In genomic region chr18:26487437-26487836, GRCh38 we compare ENCODE assay signal across 12 cellular contexts.
DNase-seq lines count a peak whose midpoint lies in the region; ATAC-seq, FAIRE-seq and TF ChIP-seq lines count a peak whose summit lies in the region.
"Had no signal": no experiment of that assay in that cellular context is flagged by ENCODE, and none has a peak within 500 bp of the region (broad histone marks: within the 10 kb centered on the region; RNA-seq: fewer than 3 reads in every experiment).

No MANE protein-coding gene starts in this region.

- H3K27ac ChIP-seq in left lung (no peak overlapping the region), testis (no peak overlapping the region), dorsolateral prefrontal cortex (no peak overlapping the region)
- H3K27ac ChIP-seq: left ventricle myocardium inferior had no signal

- ATAC-seq in GM18519 (IDR thresholded peaks at IDR 0.05; ENCODE audit: low FRiP score, unreplicated experiment) (peak; percentile 69), GM21737 (IDR thresholded peaks at IDR 0.05; ENCODE audit: unreplicated experiment) (peak; percentile 84), left lung (peak; percentile 34)

- TF ChIP-seq POLR2A in H54 (IDR thresholded peaks at IDR 0.05; ENCODE audit: low read depth, low read length) (no peak), testis (IDR thresholded peaks at IDR 0.05) (no peak)

- H3K4me3 ChIP-seq in left lung (no peak overlapping the region), testis (no peak overlapping the region), dorsolateral prefrontal cortex (no peak overlapping the region)
- H3K4me3 ChIP-seq: left ventricle myocardium inferior, MG63 had no signal

- no peak for FAIRE-seq in D721Med (lab: Jason Lieb, UNC)
- no peak for FAIRE-seq in H54 (lab: Jason Lieb, UNC)
- FAIRE-seq: TTC549 had no signal

- H3K27me3 ChIP-seq in left lung (no peaks in the 10 kb centered on the region), testis (no peaks in the 10 kb centered on the region), dorsolateral prefrontal cortex (no peaks in the 10 kb centered on the region)
- H3K27me3 ChIP-seq: MG63 had no signal

- H3K4me1 ChIP-seq in left lung: no peaks in the 10 kb centered on the region
- no peaks in the 10 kb centered on the region for H3K4me1 ChIP-seq in testis
- H3K4me1 ChIP-seq: left ventricle myocardium inferior had no signal

- no peaks in the 10 kb centered on the region for H3K9me3 ChIP-seq in left lung
- H3K9me3 ChIP-seq in testis: no peaks in the 10 kb centered on the region
- H3K9me3 ChIP-seq: left ventricle myocardium inferior, MG63 had no signal

- TF ChIP-seq CTCF in left lung (IDR thresholded peaks at IDR 0.05) (no peak), D721Med (IDR thresholded peaks at IDR 0.05; ENCODE audit: insufficient read depth, missing control alignments) (no peak), testis (IDR thresholded peaks at IDR 0.05) (no peak), dorsolateral prefrontal cortex (IDR thresholded peaks at IDR 0.05 in 54 of 56, conservative IDR thresholded peaks at IDR 0.05 in 2 of 56; ENCODE audit: low read depth in 1 of 56, partially characterized antibody in 56 of 56) (no peak)

- intact Hi-C loops in left lung (cut with DNase I) (no loop called here), testis (cut with DNase I; ENCODE audit: low total_unique reads) (no loop called here), dorsolateral prefrontal cortex (cut with DNase I) (no loop called here)

- 86 to 91% methylated on average over 7 of the region's 7 CpGs for WGBS in testis, 2 donors

- peak; percentile 75 for DNase-seq in HT-29 (ENCODE audit: low spot score)
- DNase-seq in left lung: no peak
- no peak for DNase-seq in D721Med (ENCODE audit: insufficient read length, low spot score)
- DNase-seq in H54 (ENCODE audit: insufficient read length, low spot score): no peak
- DNase-seq in testis: no peak
- DNase-seq in dorsolateral prefrontal cortex: no peak
- DNase-seq: cerebellar nuclear complex, left ventricle myocardium inferior, MG63 had no signal

- H3K36me3 ChIP-seq in left lung: no peaks in the 10 kb centered on the region
- H3K36me3 ChIP-seq in testis (ENCODE audit: low read depth, missing control alignments): no peaks in the 10 kb centered on the region
- H3K36me3 ChIP-seq: MG63 had no signal

Comparison
In these comparisons a context has a peak if more than half of its experiments do, and no peak if none do; other contexts are left out.
1. ATAC-seq: peak in every context shown above with its lines; median percentile 84 in GM21737; 69 in GM18519; 34 in left lung.